In the genomic region with DNA sequence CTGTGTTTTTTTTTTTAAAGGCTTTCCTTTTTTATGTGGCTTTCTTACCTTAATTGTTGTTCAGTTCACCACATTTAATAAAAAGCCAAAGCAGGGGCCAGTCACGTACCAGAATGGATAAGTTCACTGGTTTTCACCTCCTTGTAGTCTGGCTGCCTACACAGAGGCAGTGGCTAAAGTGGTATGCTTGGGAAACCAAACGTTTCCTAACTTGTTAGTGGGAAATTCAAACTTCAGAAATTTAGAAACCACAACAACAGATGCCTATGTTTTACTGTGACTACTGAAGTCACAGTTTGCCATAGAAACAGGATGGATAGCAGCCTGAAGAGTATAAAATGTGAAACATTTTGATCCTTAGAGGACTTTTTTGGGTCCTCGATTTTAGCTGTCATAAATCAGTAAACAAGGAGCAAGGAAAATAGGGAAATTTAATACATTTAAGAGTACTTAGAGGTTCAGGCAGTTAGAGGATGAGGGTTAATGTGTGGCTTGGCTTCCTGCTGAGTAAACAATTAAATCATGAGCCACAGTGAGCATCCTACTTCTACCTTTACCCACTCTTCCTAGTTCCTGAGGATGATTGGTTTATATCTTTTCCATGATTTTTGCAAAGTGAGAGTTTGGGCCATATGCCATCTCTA, we compare ENCODE assay signal across 9 cellular contexts. TPM values are rescaled to one million over a fixed set of nuclear protein-coding genes. Genes with fewer than 3 reads are reported as not detected.
DNase-seq lines count a peak whose midpoint lies in the region; ATAC-seq and TF ChIP-seq lines count a peak whose summit lies in the region.
"Had no signal": no experiment of that assay in that cellular context is flagged by ENCODE, and none has a peak within 500 bp of the region (broad histone marks: within the 10 kb centered on the region; RNA-seq: fewer than 3 reads in every experiment).

No MANE protein-coding gene starts in this region.

- CTCF ChIA-PET in activated CD4-positive, alpha-beta T cell treated with anti-CD3 and anti-CD28 coated beads, Interleukin-2, amount 10 ng/mL, durations not matched to agents 7 days and 5 days (lab: Charles Lee) = interaction anchor here (1.1 kb wide), 1 partner anchor 22 kb away, joined by 5 read pairs; no protein-coding TSS in a partner anchor

- no peak for TF ChIP-seq CTCF in thoracic aorta (IDR thresholded peaks at IDR 0.05)

- peak; percentile 28 for DNase-seq in activated CD4-positive, alpha-beta T cell treated with anti-CD3 and anti-CD28 coated beads, Interleukin-2, amount 10 ng/mL, durations not matched to agents 7 days and 5 days
- DNase-seq in activated CD4-positive, alpha-beta T cell treated with anti-CD3 and anti-CD28 coated beads, Interleukin-2, amount 50 U/mL, for 4 hours = no peak
- DNase-seq in NCI-H2196 (lab: John Stamatoyannopoulos, UW; ENCODE audit: unreplicated experiment) (peak; percentile 63), fibroblast of peridontal ligament (ENCODE audit: extremely low read depth) (peak; percentile 93), thoracic aorta (ENCODE audit: low spot score) (no peak), activated gamma-delta T cell treated with Interleukin-2 at 50 U/mL for 16 hours (no peak), islet precursor cell (no peak)

- peak overlapping the region; percentile 72 for H3K27ac Mint-ChIP-seq in activated CD4-positive, alpha-beta T cell treated with anti-CD3 and anti-CD28 coated beads, Interleukin-2, amount 10 ng/mL, durations not matched to agents 7 days and 5 days
- H3K27ac Mint-ChIP-seq: memory B cell had no signal

- H3K9me3 ChIP-seq in thoracic aorta = no peaks in the 10 kb centered on the region

- H3K27me3 Mint-ChIP-seq in activated CD4-positive, alpha-beta T cell treated with anti-CD3 and anti-CD28 coated beads, Interleukin-2, amount 10 ng/mL, durations not matched to agents 7 days and 5 days = no peaks in the 10 kb centered on the region
- H3K27me3 Mint-ChIP-seq: memory B cell had no signal

- ATAC-seq in thoracic aorta (ENCODE audit: insufficient number of reproducible peaks, low FRiP score, low read depth) (no peak), HG03571 (IDR thresholded peaks at IDR 0.05; ENCODE audit: unreplicated experiment) (no peak)

- H3K36me3 ChIP-seq in thoracic aorta = peaks cover 18% of the 10 kb centered on the region

- H3K9me3 Mint-ChIP-seq in activated CD4-positive, alpha-beta T cell treated with anti-CD3 and anti-CD28 coated beads, Interleukin-2, amount 10 ng/mL, durations not matched to agents 7 days and 5 days = no peaks in the 10 kb centered on the region
- H3K9me3 Mint-ChIP-seq: memory B cell had no signal

- peaks cover 6% of the 10 kb centered on the region for H3K36me3 Mint-ChIP-seq in activated CD4-positive, alpha-beta T cell treated with anti-CD3 and anti-CD28 coated beads, Interleukin-2, amount 10 ng/mL, durations not matched to agents 7 days and 5 days (ENCODE audit: low read depth)

- no peak overlapping the region for H3K4me3 Mint-ChIP-seq in activated CD4-positive, alpha-beta T cell treated with anti-CD3 and anti-CD28 coated beads, Interleukin-2, amount 10 ng/mL, durations not matched to agents 7 days and 5 days
- H3K4me3 Mint-ChIP-seq: memory B cell had no signal

- H3K27me3 ChIP-seq in thoracic aorta (replicated peaks; ENCODE audit: insufficient read depth) = no peaks in the 10 kb centered on the region

- POLR2A ChIA-PET in activated CD4-positive, alpha-beta T cell treated with anti-CD3 and anti-CD28 coated beads, Interleukin-2, amount 10 ng/mL, durations not matched to agents 7 days and 5 days (lab: Charles Lee) = no interaction called here

- H3K27ac ChIP-seq in thoracic aorta = peak overlapping the region; percentile 98 to 99

- H3K4me3 ChIP-seq in thoracic aorta = peak overlapping the region; percentile 96

- H3K4me1 Mint-ChIP-seq in activated CD4-positive, alpha-beta T cell treated with anti-CD3 and anti-CD28 coated beads, Interleukin-2, amount 10 ng/mL, durations not matched to agents 7 days and 5 days = peaks cover 45% of the 10 kb centered on the region

- H3K4me1 ChIP-seq in thoracic aorta (ENCODE audit: control insufficient read depth in 1 of 2, low read depth in 2 of 2) = peaks cover 61 to 98% of the 10 kb centered on the region in 2 donors

RNA-seq across cellular contexts. Expression of gene CMSS1, which starts 48.6 kb away (rescaled TPM):
- total RNA-seq in activated CD4-positive, alpha-beta T cell treated with anti-CD3 and anti-CD28 coated beads, Interleukin-2, amount 10 ng/mL, durations not matched to agents 7 days and 5 days = 10 to 100 TPM; 34.8 to 37.2 TPM
- 10 to 100 TPM; 18.1 to 22.7 TPM for total RNA-seq in thoracic aorta

Comparison
In these comparisons a context has a peak if more than half of its experiments do, and no peak if none do; other contexts are left out.
1. DNase-seq: peak in activated CD4-positive, alpha-beta T cell treated with anti-CD3 and anti-CD28 coated beads, Interleukin-2, amount 10 ng/mL, durations not matched to agents 7 days and 5 days (single experiment), NCI-H2196 (single experiment) and fibroblast of peridontal ligament (single experiment); none in activated CD4-positive, alpha-beta T cell treated with anti-CD3 and anti-CD28 coated beads, Interleukin-2, amount 50 U/mL, for 4 hours (0 of 2), thoracic aorta (single experiment), activated gamma-delta T cell treated with Interleukin-2 at 50 U/mL for 16 hours (single experiment) and islet precursor cell (single experiment).